ENCODE assay signal across 18 cellular contexts in genomic region chr16:49767414-49767813, GRCh38.
DNase-seq lines count a peak whose midpoint lies in the region; ATAC-seq, FAIRE-seq and TF ChIP-seq lines count a peak whose summit lies in the region.
"Had no signal": no experiment of that assay in that cellular context is flagged by ENCODE, and none has a peak within 500 bp of the region (broad histone marks: within the 10 kb centered on the region; RNA-seq: fewer than 3 reads in every experiment).

No MANE protein-coding gene starts in this region.

- peaks cover 3% of the 10 kb centered on the region for H3K23me2 ChIP-seq in H1 (ENCODE audit: low read depth, low read length)

- no peak for TF ChIP-seq POLR2A in K562 (conservative IDR thresholded peaks at IDR 0.05)
- TF ChIP-seq POLR2A in H1 (IDR thresholded peaks at IDR 0.05; ENCODE audit: control extremely low read depth in 1 of 2, low read depth in 2 of 2, low read length in 2 of 2), result no peak
- no peak for TF ChIP-seq POLR2A in transverse colon (IDR thresholded peaks at IDR 0.05)

- H3K9me1 ChIP-seq in K562 (ENCODE audit: control insufficient read depth, insufficient read depth, low read length), result no peaks in the 10 kb centered on the region

- H3K9me2 ChIP-seq in OCI-LY7 (ENCODE audit: insufficient read depth, low read length), result no peaks in the 10 kb centered on the region

- intact Hi-C loops in K562 (cut with micrococcal nuclease) (no loop called here), OCI-LY7 (cut with micrococcal nuclease; ENCODE audit: unreplicated experiment) (no loop called here), transverse colon (cut with DNase I; ENCODE audit: low total_unique reads) (no loop called here), ascending aorta (cut with DNase I) (no loop called here)

- BruUV-seq in K562 (replicated peaks; lab: Mats Ljungman, UMichigan) (no TSS peak), OCI-LY7 (replicated peaks; lab: Mats Ljungman, UMichigan) (no TSS peak)

- no peak for ATAC-seq in K562
- ATAC-seq: GM23338 had no signal

- POLR2A ChIA-PET in K562 (lab: Yijun Ruan, JAX) (no interaction called here), H1 (lab: Charles Lee; ENCODE audit: partially characterized antibody) (no interaction called here), OCI-LY7 (lab: Charles Lee) (no interaction called here)

- no peak overlapping the region for H4K8ac ChIP-seq in H1 (ENCODE audit: extremely low read depth, insufficient read depth, low read length)
- no peak overlapping the region for H4K8ac ChIP-seq in trophoblast cell (ENCODE audit: low read depth, low read length)

- H2BK5ac ChIP-seq in H1 (ENCODE audit: low read depth, low read length), result no peak overlapping the region
- H2BK5ac ChIP-seq in trophoblast cell (ENCODE audit: low read depth, low read length, poor library complexity), result no peak overlapping the region

- 0 out of 2 replicates have a peak overlapping the region, but pooled peaks have one; percentile 39 for H2BK12ac ChIP-seq in H1 (ENCODE audit: low read depth, low read length)
- H2BK12ac ChIP-seq in trophoblast cell (ENCODE audit: low read length), result no peak overlapping the region

- H3K36me3 ChIP-seq in K562 (ENCODE audit: control insufficient read depth, insufficient read depth, low read length) (no peaks in the 10 kb centered on the region), H1 (ENCODE audit: control insufficient read depth in 2 of 4, insufficient read depth in 4 of 4, low read length in 3 of 4) (no peaks in the 10 kb centered on the region), trophoblast cell (ENCODE audit: control insufficient read depth in 1 of 2, insufficient read depth in 2 of 2, low read length in 2 of 2) (peaks cover 0 to 2% of the 10 kb centered on the region in 2 experiments), OCI-LY7 (ENCODE audit: insufficient read depth, low read length) (no peaks in the 10 kb centered on the region), transverse colon (no peaks in the 10 kb centered on the region), ascending aorta (no peaks in the 10 kb centered on the region)
- H3K36me3 ChIP-seq: HAP-1 had no signal

- in situ Hi-C loops in K562 (cut with MboI) (no loop called here), transverse colon (cut with MboI; ENCODE audit: low pct_ligation_motif_present in 1 of 4, low pct_unique_long_range_greater_than_20kb in 1 of 4, low sequenced_read_pairs in 3 of 4) (no loop called here)

- H4K20me1 ChIP-seq in K562 (replicated peaks; ENCODE audit: control insufficient read depth, insufficient read depth, low read length), result no peaks in the 10 kb centered on the region
- peaks cover 4 to 7% of the 10 kb centered on the region in 2 experiments for H4K20me1 ChIP-seq in H1 (replicated peaks in 1 of 2; ENCODE audit: control insufficient read depth in 1 of 2, insufficient read depth in 2 of 2, low read length in 2 of 2)
- H4K20me1 ChIP-seq in OCI-LY7 (ENCODE audit: insufficient read depth, low read length), result no peaks in the 10 kb centered on the region

- H3K18ac ChIP-seq in H1 (ENCODE audit: extremely low read depth, low read length), result no peak overlapping the region
- H3K18ac ChIP-seq in trophoblast cell (ENCODE audit: low read length), result no peak overlapping the region

- TF ChIP-seq RAD21 in K562 (CRISPR knock-in tag; conservative IDR thresholded peaks at IDR 0.05 in 1 of 2, IDR thresholded peaks at IDR 0.05 in 1 of 2) (no peak), H1 (IDR thresholded peaks at IDR 0.05 in 1 of 2, conservative IDR thresholded peaks at IDR 0.05 in 1 of 2; ENCODE audit: low read depth in 2 of 2, low read length in 2 of 2) (no peak)

- no peak overlapping the region for H3K4ac ChIP-seq in H1 (replicated peaks; ENCODE audit: insufficient read length, low read depth, low read length)
- H3K4ac ChIP-seq in trophoblast cell (ENCODE audit: low read depth, low read length), result no peak overlapping the region

- H3K14ac ChIP-seq in H1 (ENCODE audit: insufficient read length), result no peak overlapping the region
- H3K14ac ChIP-seq in trophoblast cell (ENCODE audit: low read length), result no peak overlapping the region

- no peak overlapping the region for H3K4me3 ChIP-seq in K562
- H3K4me3 ChIP-seq in H1 (ENCODE audit: extremely low read depth in 1 of 4, insufficient read depth in 2 of 4, low read depth in 3 of 4, low read length in 4 of 4), result no peak overlapping the region
- peak overlapping the region; percentile 2 for H3K4me3 ChIP-seq in trophoblast cell (ENCODE audit: low read depth, low read length)
- no peak overlapping the region for H3K4me3 ChIP-seq in OCI-LY7 (ENCODE audit: low read depth, low read length, poor library complexity, severe bottlenecking)
- no peak overlapping the region for H3K4me3 ChIP-seq in transverse colon
- no peak overlapping the region for H3K4me3 ChIP-seq in ascending aorta
- H3K4me3 ChIP-seq: GM23338, HAP-1 had no signal

- H3K27ac ChIP-seq in K562 (ENCODE audit: extremely low read depth, low read depth, low read length) (no peak overlapping the region), H1 (ENCODE audit: low read depth, low read length) (no peak overlapping the region), trophoblast cell (ENCODE audit: low read depth, low read length) (no peak overlapping the region), OCI-LY7 (ENCODE audit: low read depth, low read length, poor library complexity, severe bottlenecking) (no peak overlapping the region), transverse colon (no peak overlapping the region), ascending aorta (no peak overlapping the region)

- no peak overlapping the region for H3K56ac ChIP-seq in H1 (replicated peaks; ENCODE audit: insufficient read length, low read depth, low read length)

- H3K4me2 ChIP-seq in K562 (ENCODE audit: insufficient read depth, low read length), result no peak overlapping the region
- H3K4me2 ChIP-seq in H1 (ENCODE audit: insufficient read depth in 1 of 2, low read depth in 2 of 2, low read length in 2 of 2), result no peak overlapping the region
- no peak overlapping the region for H3K4me2 ChIP-seq in trophoblast cell (ENCODE audit: low read length)
- no peak overlapping the region for H3K4me2 ChIP-seq in OCI-LY7 (ENCODE audit: low read length)
- H3K4me2 ChIP-seq: GM23338 had no signal

- DNase-seq in K562 (ENCODE audit: extremely low read depth in 1 of 4, low spot score in 3 of 4) (no peak), H1 (ENCODE audit: low read depth in 1 of 2, low spot score in 2 of 2) (no peak), trophoblast cell (no peak), OCI-LY7 (ENCODE audit: low spot score) (no peak), transverse colon (no peak), ascending aorta (ENCODE audit: low spot score in 2 of 2) (no peak)
- DNase-seq: C1 segment of cervical spinal cord; Calu3; CD4-positive, alpha-beta memory T cell; COR-L47; DMS53; DMS79 treated with DMSO at 0.1 percent for 48 hours; GF-D8 had no signal

- H3K27me3 ChIP-seq in K562 (ENCODE audit: control insufficient read depth in 2 of 2, insufficient read depth in 2 of 2, low read length in 2 of 2), result peaks cover 8 to 35% of the 10 kb centered on the region in 2 experiments; a peak in 4 of 5 replicates
- no peaks in the 10 kb centered on the region for H3K27me3 ChIP-seq in H1 (replicated peaks in 1 of 4; ENCODE audit: control insufficient read depth in 3 of 4, extremely low read depth in 1 of 4, insufficient read depth in 3 of 4, low read length in 3 of 4)
- no peaks in the 10 kb centered on the region for H3K27me3 ChIP-seq in trophoblast cell (ENCODE audit: insufficient read depth, low read length)
- H3K27me3 ChIP-seq in transverse colon, result no peaks in the 10 kb centered on the region
- H3K27me3 ChIP-seq in ascending aorta, result no peaks in the 10 kb centered on the region

- H4K5ac ChIP-seq in H1 (ENCODE audit: insufficient read length, low read depth, low read length), result no peak overlapping the region

- H3K4me1 ChIP-seq in K562 (replicated peaks in 1 of 2; ENCODE audit: control insufficient read depth in 2 of 2, insufficient read depth in 2 of 2, low read length in 2 of 2), result 0 out of 5 replicates have a peak, but pooled peaks cover 0 to 3% of the 10 kb centered on the region in 2 experiments
- H3K4me1 ChIP-seq in H1 (replicated peaks in 1 of 4; ENCODE audit: control insufficient read depth in 3 of 4, insufficient read depth in 4 of 4, low read length in 3 of 4), result peaks cover 0 to 7% (median 0%) of the 10 kb centered on the region in 4 experiments; a peak in 2 of 7 replicates
- peaks cover 0 to 7% of the 10 kb centered on the region in 2 experiments for H3K4me1 ChIP-seq in trophoblast cell (ENCODE audit: control insufficient read depth in 1 of 2, insufficient read depth in 2 of 2, low read length in 2 of 2)
- no peaks in the 10 kb centered on the region for H3K4me1 ChIP-seq in OCI-LY7 (ENCODE audit: insufficient read depth, low read length, poor library complexity, severe bottlenecking)
- no peaks in the 10 kb centered on the region for H3K4me1 ChIP-seq in transverse colon
- H3K4me1 ChIP-seq in ascending aorta, result no peaks in the 10 kb centered on the region
- H3K4me1 ChIP-seq: HAP-1 had no signal

- H2AK5ac ChIP-seq in H1 (ENCODE audit: low read depth, low read length), result no peak overlapping the region
- H2AK5ac ChIP-seq in trophoblast cell (ENCODE audit: low read length), result no peak overlapping the region

- H4K12ac ChIP-seq in trophoblast cell (ENCODE audit: low read depth, low read length), result no peak overlapping the region

- TF ChIP-seq EP300 in K562 (IDR thresholded peaks at IDR 0.05; ENCODE audit: low read length) (no peak), H1 (IDR thresholded peaks at IDR 0.05; ENCODE audit: borderline replicate concordance in 1 of 2, low read depth in 2 of 2, low read length in 2 of 2) (no peak), transverse colon (IDR thresholded peaks at IDR 0.05; ENCODE audit: low read depth) (no peak)

- no peak overlapping the region for H3K23ac ChIP-seq in H1 (ENCODE audit: insufficient read length)
- H3K23ac ChIP-seq in trophoblast cell (ENCODE audit: low read length), result no peak overlapping the region

- H3K79me1 ChIP-seq in H1 (ENCODE audit: low read depth, low read length) (peaks cover 11% of the 10 kb centered on the region), trophoblast cell (ENCODE audit: low read length) (no peaks in the 10 kb centered on the region)

- CTCF ChIA-PET in K562 (lab: Yijun Ruan, JAX; ENCODE audit: low intra/inter-chr PET ratio), result no interaction called here
- CTCF ChIA-PET in H1 (lab: Charles Lee; ENCODE audit: partially characterized antibody), result interaction anchor here (1.9 to 2.2 kb wide), 2 partner anchors 12 to 28 kb away, joined by 4 to 7 read pairs; no protein-coding TSS in a partner anchor
- CTCF ChIA-PET in OCI-LY7 (lab: Charles Lee; ENCODE audit: unreplicated experiment), result no interaction called here

- no peak for TF ChIP-seq CTCF in K562 (IDR thresholded peaks at IDR 0.05 in 2 of 3, conservative IDR thresholded peaks at IDR 0.05 in 1 of 3; ENCODE audit: insufficient read depth in 2 of 3, low read depth in 1 of 3, low read length in 3 of 3)
- no peak for TF ChIP-seq CTCF in H1 (IDR thresholded peaks at IDR 0.05; ENCODE audit: control extremely low read depth in 1 of 3, insufficient read depth in 1 of 3, low read depth in 1 of 3, low read length in 3 of 3)
- no peak for TF ChIP-seq CTCF in OCI-LY7 (conservative IDR thresholded peaks at IDR 0.05; ENCODE audit: low read length)
- TF ChIP-seq CTCF in transverse colon (IDR thresholded peaks at IDR 0.05), result no peak
- TF ChIP-seq CTCF in ascending aorta (IDR thresholded peaks at IDR 0.05), result no peak

- H2BK20ac ChIP-seq in H1 (ENCODE audit: low read length), result no peak overlapping the region

- H2AFZ ChIP-seq in K562 (ENCODE audit: low read depth, low read length) (no peak overlapping the region), H1 (ENCODE audit: low read length) (no peak overlapping the region), trophoblast cell (ENCODE audit: insufficient read depth, low read length, poor library complexity) (no peak overlapping the region), OCI-LY7 (ENCODE audit: low read length) (no peak overlapping the region)
- H2AFZ ChIP-seq: GM23338 had no signal

- H2BK120ac ChIP-seq in H1 (replicated peaks; ENCODE audit: low read depth, low read length) (no peak overlapping the region), trophoblast cell (ENCODE audit: insufficient read depth, low read length, poor library complexity) (no peak overlapping the region)

- no peaks in the 10 kb centered on the region for H3K9me3 ChIP-seq in K562 (replicated peaks; ENCODE audit: control insufficient read depth, insufficient read depth, low read depth, low read length)
- no peaks in the 10 kb centered on the region for H3K9me3 ChIP-seq in H1 (ENCODE audit: insufficient read depth in 2 of 2, low read depth in 1 of 2, low read length in 1 of 2)
- no peaks in the 10 kb centered on the region for H3K9me3 ChIP-seq in trophoblast cell (ENCODE audit: insufficient read depth, low read depth, low read length)
- H3K9me3 ChIP-seq in OCI-LY7 (ENCODE audit: low read length), result no peaks in the 10 kb centered on the region
- H3K9me3 ChIP-seq in transverse colon, result no peaks in the 10 kb centered on the region
- no peaks in the 10 kb centered on the region for H3K9me3 ChIP-seq in ascending aorta
- H3K9me3 ChIP-seq: HAP-1 had no signal

- no peaks in the 10 kb centered on the region for H3K79me2 ChIP-seq in K562 (ENCODE audit: control insufficient read depth, insufficient read depth, low read length)
- H3K79me2 ChIP-seq in H1 (ENCODE audit: control insufficient read depth in 1 of 2, insufficient read depth in 2 of 2, low read length in 2 of 2), result peaks cover 4 to 42% of the 10 kb centered on the region in 2 experiments; a peak in 3 of 4 replicates
- no peaks in the 10 kb centered on the region for H3K79me2 ChIP-seq in trophoblast cell (ENCODE audit: control insufficient read depth, insufficient read depth, low read length, poor library complexity)
- no peaks in the 10 kb centered on the region for H3K79me2 ChIP-seq in OCI-LY7 (ENCODE audit: insufficient read depth, low read depth, low read length)

- H4K91ac ChIP-seq in H1 (replicated peaks; ENCODE audit: insufficient read length, low read length) (no peak overlapping the region), trophoblast cell (ENCODE audit: low read depth, low read length) (no peak overlapping the region)

- 5% methylated on average over 5 of the region's 5 CpGs for WGBS in K562 (ENCODE audit: insufficient coverage, low coverage, missing lambda C conversion rate)
- WGBS in H1 (ENCODE audit: extremely low coverage in 1 of 2, insufficient coverage in 1 of 2, insufficient read length in 1 of 2, insufficient replicate concordance in 2 of 2, low coverage in 1 of 2, low lambda C conversion rate in 2 of 2, missing lambda C conversion rate in 1 of 2), 2 experiments, result 87% methylated on average over 5 of the region's 5 CpGs; no CpG with 5 or more reads in 1 of the 2 experiments
- no CpG with 5 or more reads among the region's 5 CpGs for WGBS in trophoblast cell (ENCODE audit: extremely low coverage, insufficient coverage, insufficient read length)
- 50 to 88% methylated on average over 1 to 5 of the region's 5 CpGs for WGBS in transverse colon (ENCODE audit: low coverage in 1 of 2), 2 donors

- FAIRE-seq in K562 (lab: Jason Lieb, UNC), result no peak
- no peak for FAIRE-seq in H1 (lab: Jason Lieb, UNC)
- FAIRE-seq: GM12891, GM18507, H54 had no signal

- no peak overlapping the region for H3K9ac ChIP-seq in K562 (ENCODE audit: insufficient read depth in 1 of 2, low read depth in 2 of 2, low read length in 2 of 2)
- H3K9ac ChIP-seq in H1 (replicated peaks in 1 of 4; ENCODE audit: extremely low read depth in 1 of 4, low read depth in 3 of 4, low read length in 3 of 4), result no peak overlapping the region
- H3K9ac ChIP-seq in trophoblast cell (ENCODE audit: low read length), result no peak overlapping the region

- no peak overlapping the region for H2BK15ac ChIP-seq in H1 (ENCODE audit: low read length)

Comparison
In these comparisons a context has a peak if more than half of its experiments do, and no peak if none do; other contexts are left out.
1. Of the 49 proteins assayed by ChIP-seq in both K562 and H1: peak only in K562: none; only in H1: KDM1A; in both: none; in neither: 48.